ENCODE assay signal across 21 cellular contexts in genomic region chr16:87552772-87553171, GRCh38. TPM values are rescaled to one million over a fixed set of nuclear protein-coding genes. Genes with fewer than 3 reads are reported as not detected.
A peak's percentile ranks its signal among the peaks of the same experiment; 100 is the strongest.
DNase-seq lines count a peak whose midpoint lies in the region; ATAC-seq and TF ChIP-seq lines count a peak whose summit lies in the region.
"Had no signal": no experiment of that assay in that cellular context is flagged by ENCODE, and none has a peak within 500 bp of the region (broad histone marks: within the 10 kb centered on the region; RNA-seq: fewer than 3 reads in every experiment).

No MANE protein-coding gene starts in this region.

- H3K4me1 Mint-ChIP-seq in effector memory CD8-positive, alpha-beta T cell (ENCODE audit: low read depth in 2 of 2): peaks cover 0 to 7% of the 10 kb centered on the region in 2 donors
- no peaks in the 10 kb centered on the region for H3K4me1 Mint-ChIP-seq in activated naive CD4-positive, alpha-beta T cell treated with anti-CD3 and anti-CD28 coated beads, Interleukin-2, amount 10 ng/mL, durations not matched to agents 7 days and 5 days

- H3K27ac Mint-ChIP-seq in effector memory CD8-positive, alpha-beta T cell: no peak overlapping the region
- H3K27ac Mint-ChIP-seq in activated naive CD4-positive, alpha-beta T cell treated with anti-CD3 and anti-CD28 coated beads, Interleukin-2, amount 10 ng/mL, durations not matched to agents 7 days and 5 days: no peak overlapping the region
- H3K27ac Mint-ChIP-seq: activated CD4-positive, alpha-beta memory T cell treated with anti-CD3 and anti-CD28 coated beads for 36 hours had no signal

- H3K27me3 ChIP-seq in H7 (ENCODE audit: control insufficient read depth, insufficient read depth, low read length) (no peaks in the 10 kb centered on the region), brain microvascular endothelial cell (replicated peaks) (no peaks in the 10 kb centered on the region)
- H3K27me3 ChIP-seq: BLaER1, right atrium auricular region, tibial artery had no signal

- peak; percentile 37 for DNase-seq in H7
- peak; percentile 22 for DNase-seq in RKO (ENCODE audit: low spot score)
- DNase-seq in glomerular visceral epithelial cell (ENCODE audit: extremely low spot score): peak; percentile 36
- DNase-seq in putamen (ENCODE audit: low spot score): peak; percentile 59
- DNase-seq in brain microvascular endothelial cell: no peak
- no peak for DNase-seq in EL
- no peak for DNase-seq in effector memory CD8-positive, alpha-beta T cell
- no peak for DNase-seq in activated naive CD4-positive, alpha-beta T cell treated with anti-CD3 and anti-CD28 coated beads, Interleukin-2, amount 10 ng/mL, durations not matched to agents 7 days and 5 days
- DNase-seq: activated CD4-positive, alpha-beta memory T cell treated with anti-CD3 and anti-CD28 coated beads for 36 hours; activated naive CD4-positive, alpha-beta T cell treated with anti-CD3 and anti-CD28 coated beads, Interleukin-2, amount 50 U/mL, for 16 hours; dorsolateral prefrontal cortex; esophagus squamous epithelium; glutamatergic neuron; NCI-H187 treated with DMSO at 0.1 percent for 48 hours; Right ventricle myocardium superior; stimulated activated CD4-positive, alpha-beta T cell treated with anti-CD3 and anti-CD28 coated beads, Interleukin-15, amount 100 ng/mL, for 24 hours; stimulated activated naive CD4-positive, alpha-beta T cell; tibial artery had no signal

- in situ Hi-C loops in brain microvascular endothelial cell (cut with HindIII; ENCODE audit: low pct_ligation_motif_present, low sequenced_read_pairs): no loop called here

- H3K4me3 ChIP-seq in H7 (ENCODE audit: insufficient read depth, low read depth, low read length) (no peak overlapping the region), brain microvascular endothelial cell (ENCODE audit: low read depth, low read length) (no peak overlapping the region)
- H3K4me3 ChIP-seq: BLaER1, dorsolateral prefrontal cortex, esophagus squamous epithelium, right atrium auricular region, tibial artery had no signal

- no peak overlapping the region for H3K4me3 Mint-ChIP-seq in effector memory CD8-positive, alpha-beta T cell
- H3K4me3 Mint-ChIP-seq in activated naive CD4-positive, alpha-beta T cell treated with anti-CD3 and anti-CD28 coated beads, Interleukin-2, amount 10 ng/mL, durations not matched to agents 7 days and 5 days: no peak overlapping the region
- H3K4me3 Mint-ChIP-seq: activated CD4-positive, alpha-beta memory T cell treated with anti-CD3 and anti-CD28 coated beads for 36 hours; neural crest cell had no signal

- H3K36me3 ChIP-seq in H7 (replicated peaks; ENCODE audit: control insufficient read depth, insufficient read depth, low read length): no peaks in the 10 kb centered on the region
- no peaks in the 10 kb centered on the region for H3K36me3 ChIP-seq in brain microvascular endothelial cell (replicated peaks)
- H3K36me3 ChIP-seq: BLaER1, esophagus squamous epithelium, right atrium auricular region, tibial artery had no signal

- TF ChIP-seq CTCF in brain microvascular endothelial cell (IDR thresholded peaks at IDR 0.05; ENCODE audit: low read depth, low read length, missing control alignments): no peak

- CTCF ChIA-PET in activated naive CD4-positive, alpha-beta T cell treated with anti-CD3 and anti-CD28 coated beads, Interleukin-2, amount 10 ng/mL, durations not matched to agents 7 days and 5 days (lab: Charles Lee): interaction anchor here (1.3 kb wide), 1 partner anchor 83 kb away, joined by 4 read pairs; no protein-coding TSS in a partner anchor

- no peaks in the 10 kb centered on the region for H3K36me3 Mint-ChIP-seq in effector memory CD8-positive, alpha-beta T cell (ENCODE audit: insufficient read depth)
- no peaks in the 10 kb centered on the region for H3K36me3 Mint-ChIP-seq in activated naive CD4-positive, alpha-beta T cell treated with anti-CD3 and anti-CD28 coated beads, Interleukin-2, amount 10 ng/mL, durations not matched to agents 7 days and 5 days
- H3K36me3 Mint-ChIP-seq: activated CD4-positive, alpha-beta memory T cell treated with anti-CD3 and anti-CD28 coated beads for 36 hours had no signal

- no peaks in the 10 kb centered on the region for H3K9me3 Mint-ChIP-seq in effector memory CD8-positive, alpha-beta T cell
- no peaks in the 10 kb centered on the region for H3K9me3 Mint-ChIP-seq in activated naive CD4-positive, alpha-beta T cell treated with anti-CD3 and anti-CD28 coated beads, Interleukin-2, amount 10 ng/mL, durations not matched to agents 7 days and 5 days
- H3K9me3 Mint-ChIP-seq: activated CD4-positive, alpha-beta memory T cell treated with anti-CD3 and anti-CD28 coated beads for 36 hours; neural crest cell had no signal

- H3K27me3 Mint-ChIP-seq in effector memory CD8-positive, alpha-beta T cell: peaks cover 24 to 60% of the 10 kb centered on the region in 2 donors
- H3K27me3 Mint-ChIP-seq in activated naive CD4-positive, alpha-beta T cell treated with anti-CD3 and anti-CD28 coated beads, Interleukin-2, amount 10 ng/mL, durations not matched to agents 7 days and 5 days: peaks cover 13% of the 10 kb centered on the region

- H3K27ac ChIP-seq in brain microvascular endothelial cell: no peak overlapping the region
- H3K27ac ChIP-seq: BLaER1, dorsolateral prefrontal cortex, esophagus squamous epithelium, right atrium auricular region, tibial artery had no signal

- no peak for ATAC-seq in effector memory CD8-positive, alpha-beta T cell (replicated peaks)

RNA-seq across cellular contexts. Expression of gene JPH3, which starts 49.5 kb away (rescaled TPM):
- 24.0 and 25.6 TPM in 2 replicates for total RNA-seq in H7 (2014; rRNA removed; shearing (Covaris generic))

RNA-seq across cellular contexts. Expression of gene ZCCHC14, which starts 59.9 kb away (rescaled TPM):
- total RNA-seq in H7 (2014; rRNA removed; shearing (Covaris generic)): 12.2 and 13.3 TPM in 2 replicates

Comparison
In these comparisons a context has a peak if more than half of its experiments do, and no peak if none do; other contexts are left out.
1. DNase-seq: peak in H7 (single experiment), RKO (single experiment), glomerular visceral epithelial cell (single experiment) and putamen (single experiment); none in brain microvascular endothelial cell (single experiment), EL (single experiment), effector memory CD8-positive, alpha-beta T cell (0 of 3) and activated naive CD4-positive, alpha-beta T cell treated with anti-CD3 and anti-CD28 coated beads, Interleukin-2, amount 10 ng/mL, durations not matched to agents 7 days and 5 days (single experiment).